ENCODE assay signal across 1 cellular context in the genomic region with DNA sequence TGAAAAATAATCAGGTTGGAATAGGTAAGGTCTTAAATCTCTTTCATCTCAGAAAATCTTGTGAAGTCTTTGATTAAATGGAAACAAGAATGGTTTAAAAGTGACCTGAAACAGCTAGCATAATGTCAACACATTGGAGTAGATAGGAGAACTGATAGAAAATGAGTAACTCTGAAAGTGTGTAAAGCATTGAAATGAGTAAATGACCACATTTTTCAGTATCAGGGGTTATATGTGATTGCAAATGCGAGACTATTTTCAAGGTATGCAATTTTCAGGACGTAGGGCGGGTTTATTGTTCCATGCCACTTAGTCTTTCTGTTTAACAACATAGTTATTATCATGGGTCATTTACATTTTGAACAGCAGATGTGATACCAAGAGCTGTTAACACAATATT.
TF ChIP-seq lines count a peak whose summit lies in the region.

No MANE protein-coding gene starts in this region.

TF ChIP-seq in GM12878, 131 proteins besides CTCF, POLR2A, EP300 and RAD21 (continued from another document):
- TF ChIP-seq, protein P1, sequence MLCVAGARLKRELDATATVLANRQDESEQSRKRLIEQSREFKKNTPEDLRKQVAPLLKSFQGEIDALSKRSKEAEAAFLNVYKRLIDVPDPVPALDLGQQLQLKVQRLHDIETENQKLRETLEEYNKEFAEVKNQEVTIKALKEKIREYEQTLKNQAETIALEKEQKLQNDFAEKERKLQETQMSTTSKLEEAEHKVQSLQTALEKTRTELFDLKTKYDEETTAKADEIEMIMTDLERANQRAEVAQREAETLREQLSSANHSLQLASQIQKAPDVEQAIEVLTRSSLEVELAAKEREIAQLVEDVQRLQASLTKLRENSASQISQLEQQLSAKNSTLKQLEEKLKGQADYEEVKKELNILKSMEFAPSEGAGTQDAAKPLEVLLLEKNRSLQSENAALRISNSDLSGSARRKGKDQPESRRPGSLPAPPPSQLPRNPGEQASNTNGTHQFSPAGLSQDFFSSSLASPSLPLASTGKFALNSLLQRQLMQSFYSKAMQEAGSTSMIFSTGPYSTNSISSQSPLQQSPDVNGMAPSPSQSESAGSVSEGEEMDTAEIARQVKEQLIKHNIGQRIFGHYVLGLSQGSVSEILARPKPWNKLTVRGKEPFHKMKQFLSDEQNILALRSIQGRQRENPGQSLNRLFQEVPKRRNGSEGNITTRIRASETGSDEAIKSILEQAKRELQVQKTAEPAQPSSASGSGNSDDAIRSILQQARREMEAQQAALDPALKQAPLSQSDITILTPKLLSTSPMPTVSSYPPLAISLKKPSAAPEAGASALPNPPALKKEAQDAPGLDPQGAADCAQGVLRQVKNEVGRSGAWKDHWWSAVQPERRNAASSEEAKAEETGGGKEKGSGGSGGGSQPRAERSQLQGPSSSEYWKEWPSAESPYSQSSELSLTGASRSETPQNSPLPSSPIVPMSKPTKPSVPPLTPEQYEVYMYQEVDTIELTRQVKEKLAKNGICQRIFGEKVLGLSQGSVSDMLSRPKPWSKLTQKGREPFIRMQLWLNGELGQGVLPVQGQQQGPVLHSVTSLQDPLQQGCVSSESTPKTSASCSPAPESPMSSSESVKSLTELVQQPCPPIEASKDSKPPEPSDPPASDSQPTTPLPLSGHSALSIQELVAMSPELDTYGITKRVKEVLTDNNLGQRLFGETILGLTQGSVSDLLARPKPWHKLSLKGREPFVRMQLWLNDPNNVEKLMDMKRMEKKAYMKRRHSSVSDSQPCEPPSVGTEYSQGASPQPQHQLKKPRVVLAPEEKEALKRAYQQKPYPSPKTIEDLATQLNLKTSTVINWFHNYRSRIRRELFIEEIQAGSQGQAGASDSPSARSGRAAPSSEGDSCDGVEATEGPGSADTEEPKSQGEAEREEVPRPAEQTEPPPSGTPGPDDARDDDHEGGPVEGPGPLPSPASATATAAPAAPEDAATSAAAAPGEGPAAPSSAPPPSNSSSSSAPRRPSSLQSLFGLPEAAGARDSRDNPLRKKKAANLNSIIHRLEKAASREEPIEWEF (IDR thresholded peaks at IDR 0.05; ENCODE audit: insufficient replicate concordance, low read depth, low read length) = no peak
- TF ChIP-seq CREM (IDR thresholded peaks at IDR 0.05; ENCODE audit: low read depth) (peak; percentile 67), DPF2 (IDR thresholded peaks at IDR 0.05) (no peak), CBX5 (IDR thresholded peaks at IDR 0.05; ENCODE audit: low read depth) (no peak), CBFB (IDR thresholded peaks at IDR 0.05; ENCODE audit: low read depth) (no peak), MEF2A (IDR thresholded peaks at IDR 0.05; ENCODE audit: insufficient read depth, low read depth, low read length) (0 out of 2 replicates have a peak, but pooled peaks have one; percentile 45), STAT1 (conservative IDR thresholded peaks at IDR 0.05) (no peak), TAF1 (IDR thresholded peaks at IDR 0.05; ENCODE audit: borderline replicate concordance, low read depth, low read length) (no peak), HDAC6 (IDR thresholded peaks at IDR 0.05; ENCODE audit: unreplicated experiment) (no peak), BHLHE40 (IDR thresholded peaks at IDR 0.05; ENCODE audit: borderline replicate concordance in 1 of 2, low read depth in 2 of 2, low read length in 1 of 2) (no peak), SUPT20H (IDR thresholded peaks at IDR 0.05; ENCODE audit: borderline replicate concordance, control insufficient read depth, low read depth, low read length) (no peak), ETV6 (conservative IDR thresholded peaks at IDR 0.05 in 1 of 2, IDR thresholded peaks at IDR 0.05 in 1 of 2; ENCODE audit: borderline replicate concordance in 1 of 2, low read depth in 1 of 2) (peak in 1 of 2 experiments; percentile 69; a peak in 1 of 4 replicates), SP1 (IDR thresholded peaks at IDR 0.05; ENCODE audit: low read depth, low read length) (no peak), NRF1 (conservative IDR thresholded peaks at IDR 0.05; ENCODE audit: low read depth, low read length) (no peak), NR2C1 (IDR thresholded peaks at IDR 0.05) (no peak), SIX5 (IDR thresholded peaks at IDR 0.05; ENCODE audit: low read depth, low read length, severe bottlenecking) (no peak), MEF2B (IDR thresholded peaks at IDR 0.05; ENCODE audit: partially characterized antibody, poor library complexity, severe bottlenecking) (no peak), WRNIP1 (IDR thresholded peaks at IDR 0.05; ENCODE audit: borderline replicate concordance, low read depth, low read length) (no peak), ZZZ3 (IDR thresholded peaks at IDR 0.05; ENCODE audit: control insufficient read depth, insufficient read length, low read depth) (no peak), CREB1 (IDR thresholded peaks at IDR 0.05; ENCODE audit: low read depth) (no peak), GABPA (IDR thresholded peaks at IDR 0.05; ENCODE audit: low read depth) (peak; percentile 57; the same call in 1 of the 2 replicates), NFYA (IDR thresholded peaks at IDR 0.05; ENCODE audit: borderline replicate concordance, low read depth, low read length) (no peak), JUNB (IDR thresholded peaks at IDR 0.05) (peak; percentile 97), HCFC1 (IDR thresholded peaks at IDR 0.05; ENCODE audit: low read length) (no peak), ZSCAN29 (IDR thresholded peaks at IDR 0.05) (no peak), RAD51 (IDR thresholded peaks at IDR 0.05) (no peak), NFIC (IDR thresholded peaks at IDR 0.05; ENCODE audit: low read depth, low read length) (peak; percentile 84; the same call in 1 of the 2 replicates), RBBP5 (conservative IDR thresholded peaks at IDR 0.05) (no peak), ZNF217 (IDR thresholded peaks at IDR 0.05) (no peak), EED (IDR thresholded peaks at IDR 0.05; ENCODE audit: low read depth) (peak; percentile 40; the same call in 1 of the 2 replicates)
- TF ChIP-seq, protein P2, sequence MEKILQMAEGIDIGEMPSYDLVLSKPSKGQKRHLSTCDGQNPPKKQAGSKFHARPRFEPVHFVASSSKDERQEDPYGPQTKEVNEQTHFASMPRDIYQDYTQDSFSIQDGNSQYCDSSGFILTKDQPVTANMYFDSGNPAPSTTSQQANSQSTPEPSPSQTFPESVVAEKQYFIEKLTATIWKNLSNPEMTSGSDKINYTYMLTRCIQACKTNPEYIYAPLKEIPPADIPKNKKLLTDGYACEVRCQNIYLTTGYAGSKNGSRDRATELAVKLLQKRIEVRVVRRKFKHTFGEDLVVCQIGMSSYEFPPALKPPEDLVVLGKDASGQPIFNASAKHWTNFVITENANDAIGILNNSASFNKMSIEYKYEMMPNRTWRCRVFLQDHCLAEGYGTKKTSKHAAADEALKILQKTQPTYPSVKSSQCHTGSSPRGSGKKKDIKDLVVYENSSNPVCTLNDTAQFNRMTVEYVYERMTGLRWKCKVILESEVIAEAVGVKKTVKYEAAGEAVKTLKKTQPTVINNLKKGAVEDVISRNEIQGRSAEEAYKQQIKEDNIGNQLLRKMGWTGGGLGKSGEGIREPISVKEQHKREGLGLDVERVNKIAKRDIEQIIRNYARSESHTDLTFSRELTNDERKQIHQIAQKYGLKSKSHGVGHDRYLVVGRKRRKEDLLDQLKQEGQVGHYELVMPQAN (conservative IDR thresholded peaks at IDR 0.05) = no peak
- TF ChIP-seq, protein P3, sequence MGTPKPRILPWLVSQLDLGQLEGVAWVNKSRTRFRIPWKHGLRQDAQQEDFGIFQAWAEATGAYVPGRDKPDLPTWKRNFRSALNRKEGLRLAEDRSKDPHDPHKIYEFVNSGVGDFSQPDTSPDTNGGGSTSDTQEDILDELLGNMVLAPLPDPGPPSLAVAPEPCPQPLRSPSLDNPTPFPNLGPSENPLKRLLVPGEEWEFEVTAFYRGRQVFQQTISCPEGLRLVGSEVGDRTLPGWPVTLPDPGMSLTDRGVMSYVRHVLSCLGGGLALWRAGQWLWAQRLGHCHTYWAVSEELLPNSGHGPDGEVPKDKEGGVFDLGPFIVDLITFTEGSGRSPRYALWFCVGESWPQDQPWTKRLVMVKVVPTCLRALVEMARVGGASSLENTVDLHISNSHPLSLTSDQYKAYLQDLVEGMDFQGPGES (IDR thresholded peaks at IDR 0.05) = no peak
- TF ChIP-seq, protein P4, sequence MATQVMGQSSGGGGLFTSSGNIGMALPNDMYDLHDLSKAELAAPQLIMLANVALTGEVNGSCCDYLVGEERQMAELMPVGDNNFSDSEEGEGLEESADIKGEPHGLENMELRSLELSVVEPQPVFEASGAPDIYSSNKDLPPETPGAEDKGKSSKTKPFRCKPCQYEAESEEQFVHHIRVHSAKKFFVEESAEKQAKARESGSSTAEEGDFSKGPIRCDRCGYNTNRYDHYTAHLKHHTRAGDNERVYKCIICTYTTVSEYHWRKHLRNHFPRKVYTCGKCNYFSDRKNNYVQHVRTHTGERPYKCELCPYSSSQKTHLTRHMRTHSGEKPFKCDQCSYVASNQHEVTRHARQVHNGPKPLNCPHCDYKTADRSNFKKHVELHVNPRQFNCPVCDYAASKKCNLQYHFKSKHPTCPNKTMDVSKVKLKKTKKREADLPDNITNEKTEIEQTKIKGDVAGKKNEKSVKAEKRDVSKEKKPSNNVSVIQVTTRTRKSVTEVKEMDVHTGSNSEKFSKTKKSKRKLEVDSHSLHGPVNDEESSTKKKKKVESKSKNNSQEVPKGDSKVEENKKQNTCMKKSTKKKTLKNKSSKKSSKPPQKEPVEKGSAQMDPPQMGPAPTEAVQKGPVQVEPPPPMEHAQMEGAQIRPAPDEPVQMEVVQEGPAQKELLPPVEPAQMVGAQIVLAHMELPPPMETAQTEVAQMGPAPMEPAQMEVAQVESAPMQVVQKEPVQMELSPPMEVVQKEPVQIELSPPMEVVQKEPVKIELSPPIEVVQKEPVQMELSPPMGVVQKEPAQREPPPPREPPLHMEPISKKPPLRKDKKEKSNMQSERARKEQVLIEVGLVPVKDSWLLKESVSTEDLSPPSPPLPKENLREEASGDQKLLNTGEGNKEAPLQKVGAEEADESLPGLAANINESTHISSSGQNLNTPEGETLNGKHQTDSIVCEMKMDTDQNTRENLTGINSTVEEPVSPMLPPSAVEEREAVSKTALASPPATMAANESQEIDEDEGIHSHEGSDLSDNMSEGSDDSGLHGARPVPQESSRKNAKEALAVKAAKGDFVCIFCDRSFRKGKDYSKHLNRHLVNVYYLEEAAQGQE (IDR thresholded peaks at IDR 0.05; ENCODE audit: low read depth, low read length) = no peak
- TF ChIP-seq, protein P5, sequence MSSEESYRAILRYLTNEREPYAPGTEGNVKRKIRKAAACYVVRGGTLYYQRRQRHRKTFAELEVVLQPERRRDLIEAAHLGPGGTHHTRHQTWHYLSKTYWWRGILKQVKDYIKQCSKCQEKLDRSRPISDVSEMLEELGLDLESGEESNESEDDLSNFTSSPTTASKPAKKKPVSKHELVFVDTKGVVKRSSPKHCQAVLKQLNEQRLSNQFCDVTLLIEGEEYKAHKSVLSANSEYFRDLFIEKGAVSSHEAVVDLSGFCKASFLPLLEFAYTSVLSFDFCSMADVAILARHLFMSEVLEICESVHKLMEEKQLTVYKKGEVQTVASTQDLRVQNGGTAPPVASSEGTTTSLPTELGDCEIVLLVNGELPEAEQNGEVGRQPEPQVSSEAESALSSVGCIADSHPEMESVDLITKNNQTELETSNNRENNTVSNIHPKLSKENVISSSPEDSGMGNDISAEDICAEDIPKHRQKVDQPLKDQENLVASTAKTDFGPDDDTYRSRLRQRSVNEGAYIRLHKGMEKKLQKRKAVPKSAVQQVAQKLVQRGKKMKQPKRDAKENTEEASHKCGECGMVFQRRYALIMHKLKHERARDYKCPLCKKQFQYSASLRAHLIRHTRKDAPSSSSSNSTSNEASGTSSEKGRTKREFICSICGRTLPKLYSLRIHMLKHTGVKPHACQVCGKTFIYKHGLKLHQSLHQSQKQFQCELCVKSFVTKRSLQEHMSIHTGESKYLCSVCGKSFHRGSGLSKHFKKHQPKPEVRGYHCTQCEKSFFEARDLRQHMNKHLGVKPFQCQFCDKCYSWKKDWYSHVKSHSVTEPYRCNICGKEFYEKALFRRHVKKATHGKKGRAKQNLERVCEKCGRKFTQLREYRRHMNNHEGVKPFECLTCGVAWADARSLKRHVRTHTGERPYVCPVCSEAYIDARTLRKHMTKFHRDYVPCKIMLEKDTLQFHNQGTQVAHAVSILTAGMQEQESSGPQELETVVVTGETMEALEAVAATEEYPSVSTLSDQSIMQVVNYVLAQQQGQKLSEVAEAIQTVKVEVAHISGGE (CRISPR knock-in tag; IDR thresholded peaks at IDR 0.05) = no peak
- TF ChIP-seq, protein P6, sequence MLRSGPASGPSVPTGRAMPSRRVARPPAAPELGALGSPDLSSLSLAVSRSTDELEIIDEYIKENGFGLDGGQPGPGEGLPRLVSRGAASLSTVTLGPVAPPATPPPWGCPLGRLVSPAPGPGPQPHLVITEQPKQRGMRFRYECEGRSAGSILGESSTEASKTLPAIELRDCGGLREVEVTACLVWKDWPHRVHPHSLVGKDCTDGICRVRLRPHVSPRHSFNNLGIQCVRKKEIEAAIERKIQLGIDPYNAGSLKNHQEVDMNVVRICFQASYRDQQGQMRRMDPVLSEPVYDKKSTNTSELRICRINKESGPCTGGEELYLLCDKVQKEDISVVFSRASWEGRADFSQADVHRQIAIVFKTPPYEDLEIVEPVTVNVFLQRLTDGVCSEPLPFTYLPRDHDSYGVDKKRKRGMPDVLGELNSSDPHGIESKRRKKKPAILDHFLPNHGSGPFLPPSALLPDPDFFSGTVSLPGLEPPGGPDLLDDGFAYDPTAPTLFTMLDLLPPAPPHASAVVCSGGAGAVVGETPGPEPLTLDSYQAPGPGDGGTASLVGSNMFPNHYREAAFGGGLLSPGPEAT (IDR thresholded peaks at IDR 0.05; ENCODE audit: low read depth) = no peak
TF ChIP-seq in GM12878: peak in this region for 16.
